ENCODE assay signal across 25 cellular contexts in the genomic region with DNA sequence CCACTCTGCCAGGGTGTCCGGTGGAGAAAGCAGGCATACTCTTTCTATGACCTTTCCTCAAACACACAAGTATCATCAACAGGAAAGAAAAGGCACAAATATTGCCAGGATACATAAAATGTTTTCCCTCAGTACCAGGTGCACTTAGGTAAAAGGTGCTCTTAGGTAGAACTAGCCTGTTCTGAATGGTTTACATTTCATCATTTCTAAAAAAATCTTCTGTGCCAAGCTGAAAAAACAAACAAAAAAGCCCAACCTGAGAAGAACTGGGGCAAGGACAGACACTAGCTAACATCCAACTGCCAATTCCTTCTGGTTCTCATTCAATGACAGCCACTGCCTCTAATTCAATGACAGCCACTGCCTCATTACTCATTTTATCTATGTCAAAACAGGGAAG.
A peak's percentile ranks its signal among the peaks of the same experiment; 100 is the strongest.
DNase-seq lines count a peak whose midpoint lies in the region; ATAC-seq, FAIRE-seq and TF ChIP-seq lines count a peak whose summit lies in the region.
"Had no signal": no experiment of that assay in that cellular context is flagged by ENCODE, and none has a peak within 500 bp of the region (broad histone marks: within the 10 kb centered on the region; RNA-seq: fewer than 3 reads in every experiment).

No MANE protein-coding gene starts in this region.

- no peak overlapping the region for H3K4me3 Mint-ChIP-seq in activated CD4-positive, alpha-beta memory T cell treated with anti-CD3 and anti-CD28 coated beads for 36 hours
- H3K4me3 Mint-ChIP-seq: activated naive CD4-positive, alpha-beta T cell treated with anti-CD3 and anti-CD28 coated beads, Interleukin-2, amount 50 U/mL, for 24 hours; naive thymus-derived CD4-positive, alpha-beta T cell; T-helper 2 cell treated with Interferon-gamma antibody and Interleukin-4, amounts not matched to agents 5 μg/mL and 100 μg/mL, for 36 hours; type B pancreatic cell had no signal

- CTCF ChIA-PET in HepG2 (lab: Yijun Ruan, JAX; ENCODE audit: low intra/inter-chr PET ratio, low total read pairs), result no interaction called here
- CTCF ChIA-PET in activated CD4-positive, alpha-beta memory T cell treated with anti-CD3 and anti-CD28 coated beads for 36 hours (lab: Charles Lee), result no interaction called here

- H3K36me3 Mint-ChIP-seq in activated CD4-positive, alpha-beta memory T cell treated with anti-CD3 and anti-CD28 coated beads for 36 hours, result no peaks in the 10 kb centered on the region
- H3K36me3 Mint-ChIP-seq: activated naive CD4-positive, alpha-beta T cell treated with anti-CD3 and anti-CD28 coated beads, Interleukin-2, amount 50 U/mL, for 24 hours; naive thymus-derived CD4-positive, alpha-beta T cell; type B pancreatic cell had no signal

- BruUV-seq in HepG2 (replicated peaks; lab: Mats Ljungman, UMichigan), result no TSS peak

- no peak for TF ChIP-seq EP300 in HepG2 (IDR thresholded peaks at IDR 0.05; ENCODE audit: low read depth in 2 of 2, low read length in 2 of 2)
- TF ChIP-seq EP300 in HepG2 (CRISPR knock-in tag; IDR thresholded peaks at IDR 0.05; ENCODE audit: borderline replicate concordance), result no peak

- ATAC-seq in HepG2, result no peak
- peak; percentile 75 for ATAC-seq in body of pancreas
- ATAC-seq in upper lobe of right lung, result peak; percentile 63
- no peak for ATAC-seq in HG03432 (IDR thresholded peaks at IDR 0.05; ENCODE audit: unreplicated experiment)
- ATAC-seq in GM21528 (IDR thresholded peaks at IDR 0.05; ENCODE audit: low FRiP score, unreplicated experiment), result no peak
- ATAC-seq: HCT116; naive thymus-derived CD4-positive, alpha-beta T cell had no signal

- in situ Hi-C loops in HepG2 (cut with HindIII; ENCODE audit: extremely low pct_ligation_motif_present, low pct_unique_long_range_greater_than_20kb), result no loop called here

- TF ChIP-seq RAD21 in liver (IDR thresholded peaks at IDR 0.05) (no peak), HepG2 (CRISPR knock-in tag; IDR thresholded peaks at IDR 0.05) (no peak)

- H4K20me1 ChIP-seq in HepG2 (ENCODE audit: insufficient read depth, low read length), result no peaks in the 10 kb centered on the region

- no peaks in the 10 kb centered on the region for H3K9me3 Mint-ChIP-seq in activated CD4-positive, alpha-beta memory T cell treated with anti-CD3 and anti-CD28 coated beads for 36 hours
- H3K9me3 Mint-ChIP-seq: activated naive CD4-positive, alpha-beta T cell treated with anti-CD3 and anti-CD28 coated beads, Interleukin-2, amount 50 U/mL, for 24 hours; naive thymus-derived CD4-positive, alpha-beta T cell; T-helper 2 cell treated with Interferon-gamma antibody and Interleukin-4, amounts not matched to agents 5 μg/mL and 100 μg/mL, for 36 hours; type B pancreatic cell had no signal

- H2AFZ ChIP-seq in HepG2 (ENCODE audit: low read length), result no peak overlapping the region

- H3K4me3 ChIP-seq in liver (ENCODE audit: low read depth in 1 of 3, low read length in 3 of 3) (no peak overlapping the region), HepG2 (replicated peaks in 1 of 3; ENCODE audit: insufficient read depth in 1 of 3, low read depth in 2 of 3, low read length in 3 of 3) (no peak overlapping the region), body of pancreas (no peak overlapping the region), upper lobe of right lung (no peak overlapping the region)
- H3K4me3 ChIP-seq: lung had no signal

- no peaks in the 10 kb centered on the region for H3K79me2 ChIP-seq in HepG2 (ENCODE audit: insufficient read depth, low read length)

- H3K27ac ChIP-seq in liver (ENCODE audit: low read depth in 1 of 2, low read length in 2 of 2), result peak overlapping the region; percentile 38 to 79
- H3K27ac ChIP-seq in HepG2 (ENCODE audit: extremely low read length, insufficient read depth, low read length), result no peak overlapping the region
- H3K27ac ChIP-seq in body of pancreas, result peak overlapping the region in 3 of 4 donors; percentile 48 to 75 (median 56)
- H3K27ac ChIP-seq in upper lobe of right lung, result peak overlapping the region; percentile 15
- H3K27ac ChIP-seq: neutrophil had no signal

- intact Hi-C loops in HepG2 (cut with micrococcal nuclease; ENCODE audit: unreplicated experiment) (no loop called here), body of pancreas (cut with DNase I) (no loop called here), upper lobe of right lung (cut with DNase I) (no loop called here)
- intact Hi-C loops in activated CD4-positive, alpha-beta memory T cell treated with anti-CD3 and anti-CD28 coated beads for 36 hours (cut with micrococcal nuclease), result no loop called here

- no peak overlapping the region for H3K27ac Mint-ChIP-seq in activated CD4-positive, alpha-beta memory T cell treated with anti-CD3 and anti-CD28 coated beads for 36 hours
- H3K27ac Mint-ChIP-seq: activated naive CD4-positive, alpha-beta T cell treated with anti-CD3 and anti-CD28 coated beads, Interleukin-2, amount 50 U/mL, for 24 hours; naive thymus-derived CD4-positive, alpha-beta T cell; T-helper 2 cell treated with Interferon-gamma antibody and Interleukin-4, amounts not matched to agents 5 μg/mL and 100 μg/mL, for 36 hours; type B pancreatic cell had no signal

- POLR2A ChIA-PET in HepG2 (lab: Yijun Ruan, JAX), result interaction anchor here (1.1 to 1.3 kb wide), 3 partner anchors 8 to 113 kb away, joined by 3 read pairs; partner anchors contain the start of gene CEP76
- POLR2A ChIA-PET in activated CD4-positive, alpha-beta memory T cell treated with anti-CD3 and anti-CD28 coated beads for 36 hours (lab: Charles Lee), result no interaction called here

- H3K4me2 ChIP-seq in HepG2 (ENCODE audit: low read depth, low read length), result no peak overlapping the region

- H3K4me1 Mint-ChIP-seq in activated CD4-positive, alpha-beta memory T cell treated with anti-CD3 and anti-CD28 coated beads for 36 hours (ENCODE audit: low read depth), result no peaks in the 10 kb centered on the region
- H3K4me1 Mint-ChIP-seq: activated naive CD4-positive, alpha-beta T cell treated with anti-CD3 and anti-CD28 coated beads, Interleukin-2, amount 50 U/mL, for 24 hours; naive thymus-derived CD4-positive, alpha-beta T cell had no signal

- H3K36me3 ChIP-seq in liver (ENCODE audit: control insufficient read depth in 4 of 4, insufficient read depth in 3 of 4, low read depth in 1 of 4, low read length in 3 of 4) (no peaks in the 10 kb centered on the region), HepG2 (replicated peaks in 1 of 2; ENCODE audit: control insufficient read depth in 1 of 2, insufficient read depth in 2 of 2, low read length in 2 of 2) (no peaks in the 10 kb centered on the region), body of pancreas (replicated peaks in 1 of 2; ENCODE audit: insufficient read depth in 1 of 2, low read depth in 2 of 2) (no peaks in the 10 kb centered on the region), upper lobe of right lung (no peaks in the 10 kb centered on the region)
- H3K36me3 ChIP-seq: neutrophil had no signal

- 31% methylated on average over 1 of the region's 1 CpG for WGBS in liver
- WGBS in HepG2 (ENCODE audit: low lambda C conversion rate), result 84% methylated on average over 1 of the region's 1 CpG
- WGBS in body of pancreas, 2 donors, result 11 to 36% methylated on average over 1 of the region's 1 CpG

- no peaks in the 10 kb centered on the region for H3K27me3 Mint-ChIP-seq in activated CD4-positive, alpha-beta memory T cell treated with anti-CD3 and anti-CD28 coated beads for 36 hours
- H3K27me3 Mint-ChIP-seq: activated naive CD4-positive, alpha-beta T cell treated with anti-CD3 and anti-CD28 coated beads, Interleukin-2, amount 50 U/mL, for 24 hours; type B pancreatic cell had no signal

- DNase-seq in HepG2 (ENCODE audit: low spot score) (no peak), NCI-H2196 (lab: John Stamatoyannopoulos, UW; ENCODE audit: unreplicated experiment) (peak; percentile 50), body of pancreas (peak in 2 of 4 donors; percentile 19 to 20), upper lobe of right lung (no peak)
- no peak for DNase-seq in activated CD4-positive, alpha-beta memory T cell treated with anti-CD3 and anti-CD28 coated beads for 36 hours
- DNase-seq: activated CD4-positive, alpha-beta T cell treated with anti-CD3 and anti-CD28 coated beads for 4 hours; activated CD8-positive, alpha-beta memory T cell treated with anti-CD3 and anti-CD28 coated beads for 24 hours; amygdala; DMS79; GDM1; IMR-90; naive thymus-derived CD4-positive, alpha-beta T cell; NCI-H2171; NCI-H526; stimulated activated CD4-positive, alpha-beta T cell treated with anti-CD3 and anti-CD28 coated beads, Interleukin-4, amount 100 ng/mL, for 4 hours had no signal

- H3K4me1 ChIP-seq in liver (ENCODE audit: control insufficient read depth in 4 of 4, insufficient read depth in 4 of 4, low read length in 3 of 4) (peaks cover 4 to 9% (median 8%) of the 10 kb centered on the region in 4 donors), HepG2 (ENCODE audit: insufficient read depth, low read length) (peaks cover 39% of the 10 kb centered on the region), body of pancreas (peaks cover 23% of the 10 kb centered on the region), upper lobe of right lung (no peaks in the 10 kb centered on the region)

- H3K9ac ChIP-seq in liver (ENCODE audit: low read depth in 1 of 2, low read length in 2 of 2) (peak overlapping the region in 1 of 2 donors; percentile 18), HepG2 (ENCODE audit: insufficient read depth, low read depth, low read length) (no peak overlapping the region)

- no peaks in the 10 kb centered on the region for H3K27me3 ChIP-seq in liver (ENCODE audit: control insufficient read depth in 4 of 4, insufficient read depth in 4 of 4, low read length in 3 of 4)
- H3K27me3 ChIP-seq in HepG2 (ENCODE audit: control insufficient read depth in 1 of 2, insufficient read depth in 2 of 2, low read length in 2 of 2), result no peaks in the 10 kb centered on the region
- H3K27me3 ChIP-seq in body of pancreas, result no peaks in the 10 kb centered on the region
- no peaks in the 10 kb centered on the region for H3K27me3 ChIP-seq in upper lobe of right lung
- H3K27me3 ChIP-seq: neutrophil had no signal

- H3K9me3 ChIP-seq in liver (ENCODE audit: control insufficient read depth in 4 of 4, low read length in 3 of 4) (no peaks in the 10 kb centered on the region), HepG2 (ENCODE audit: low read length) (no peaks in the 10 kb centered on the region), body of pancreas (no peaks in the 10 kb centered on the region), upper lobe of right lung (no peaks in the 10 kb centered on the region)
- H3K9me3 ChIP-seq: neutrophil had no signal

- TF ChIP-seq POLR2A in HepG2 (IDR thresholded peaks at IDR 0.05; ENCODE audit: insufficient read depth in 1 of 2, low read depth in 2 of 2, low read length in 2 of 2), result no peak
- TF ChIP-seq POLR2A in body of pancreas (IDR thresholded peaks at IDR 0.05), result no peak

- FAIRE-seq in HepG2 (lab: Jason Lieb, UNC), result no peak
- FAIRE-seq: frontal cortex had no signal

- no peak for TF ChIP-seq CTCF in liver (IDR thresholded peaks at IDR 0.05; ENCODE audit: low read depth, low read length, missing input control)
- TF ChIP-seq CTCF in HepG2 (CRISPR knock-in tag; IDR thresholded peaks at IDR 0.05), result no peak
- no peak for TF ChIP-seq CTCF in body of pancreas (IDR thresholded peaks at IDR 0.05)
- no peak for TF ChIP-seq CTCF in upper lobe of right lung (IDR thresholded peaks at IDR 0.05)

TF ChIP-seq in liver, 16 proteins besides CTCF, POLR2A, EP300 and RAD21 (continues in another document):
- TF ChIP-seq SP1 (IDR thresholded peaks at IDR 0.05), result no peak

Comparison
In these comparisons a context has a peak if more than half of its experiments do, and no peak if none do; other contexts are left out.
1. ATAC-seq: peak in body of pancreas (single experiment) and upper lobe of right lung (single experiment); none in HepG2 (single experiment), HG03432 (single experiment) and GM21528 (single experiment).